1 cellular context compared by ENCODE assay signal in genomic region chr21:41371698-41372030, GRCh38.
TF ChIP-seq lines count a peak whose summit lies in the region.

No MANE protein-coding gene starts in this region.

TF ChIP-seq in H1, 55 proteins besides CTCF, POLR2A, EP300 and RAD21:
- TF ChIP-seq TAF7 (optimal IDR thresholded peaks at IDR 0.05; ENCODE audit: borderline replicate concordance, low read depth, low read length) (no peak), BACH1 (IDR thresholded peaks at IDR 0.05; ENCODE audit: low read length) (no peak), SIN3A (conservative IDR thresholded peaks at IDR 0.05 in 1 of 2, IDR thresholded peaks at IDR 0.05 in 1 of 2; ENCODE audit: low read depth in 1 of 2, low read length in 2 of 2) (no peak), KDM4A (IDR thresholded peaks at IDR 0.05; ENCODE audit: low read depth, low read length, severe bottlenecking) (no peak)
